In the genomic region with DNA sequence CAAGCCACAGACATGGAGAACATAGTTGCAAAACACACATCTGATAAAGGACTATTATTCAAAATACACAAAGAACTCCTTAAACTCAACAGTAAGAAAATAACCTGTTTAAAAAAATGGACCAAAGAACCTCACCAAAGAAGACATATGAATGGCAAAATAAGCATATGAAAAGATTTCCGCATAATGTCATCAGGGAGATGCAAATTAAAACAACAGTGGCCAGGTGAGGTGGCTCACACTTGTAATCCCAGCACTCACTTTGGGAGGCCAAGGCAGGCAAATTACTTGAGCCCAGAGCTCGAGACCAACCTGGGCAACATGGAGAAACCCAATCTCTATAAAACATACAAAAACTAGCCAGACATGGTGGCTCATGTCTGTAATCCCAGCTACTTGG, we compare ENCODE assay signal across 22 cellular contexts. TPM values are rescaled to one million over a fixed set of nuclear protein-coding genes. Genes with fewer than 3 reads are reported as not detected.
DNase-seq lines count a peak whose midpoint lies in the region; ATAC-seq, FAIRE-seq and TF ChIP-seq lines count a peak whose summit lies in the region.
"Had no signal": no experiment of that assay in that cellular context is flagged by ENCODE, and none has a peak within 500 bp of the region (broad histone marks: within the 10 kb centered on the region; RNA-seq: fewer than 3 reads in every experiment).

No MANE protein-coding gene starts in this region.

- no peaks in the 10 kb centered on the region for H4K20me1 ChIP-seq in H1 (replicated peaks in 1 of 2; ENCODE audit: control insufficient read depth in 1 of 2, insufficient read depth in 2 of 2, low read length in 2 of 2)

- no peaks in the 10 kb centered on the region; the same call in 1 of the 2 replicates for H3K23me2 ChIP-seq in H1 (ENCODE audit: low read depth, low read length)

- H3K4me3 ChIP-seq in HAP-1: no peak overlapping the region
- H3K4me3 ChIP-seq in NT2/D1 (ENCODE audit: insufficient read length, low read depth): no peak overlapping the region
- no peak overlapping the region for H3K4me3 ChIP-seq in H1 (ENCODE audit: extremely low read depth in 1 of 4, insufficient read depth in 2 of 4, low read depth in 3 of 4, low read length in 4 of 4)
- H3K4me3 ChIP-seq in neuronal stem cell (ENCODE audit: low read length in 2 of 2): no peak overlapping the region
- no peak overlapping the region for H3K4me3 ChIP-seq in adrenal gland
- H3K4me3 ChIP-seq: GM23248 had no signal

- H3K4ac ChIP-seq in H1 (replicated peaks; ENCODE audit: insufficient read length, low read depth, low read length) (no peak overlapping the region), neuronal stem cell (ENCODE audit: low read length) (no peak overlapping the region)

- H3K18ac ChIP-seq in H1 (ENCODE audit: extremely low read depth, low read length) (peak overlapping the region; percentile 71), neuronal stem cell (ENCODE audit: low read length) (no peak overlapping the region)

- TF ChIP-seq RAD21 in H1 (IDR thresholded peaks at IDR 0.05 in 1 of 2, conservative IDR thresholded peaks at IDR 0.05 in 1 of 2; ENCODE audit: low read depth in 2 of 2, low read length in 2 of 2): no peak

- peaks cover 9% of the 10 kb centered on the region for H3K4me1 ChIP-seq in HAP-1
- no peaks in the 10 kb centered on the region for H3K4me1 ChIP-seq in NT2/D1 (ENCODE audit: insufficient read depth, insufficient read length)
- peaks cover 0 to 3% (median 1%) of the 10 kb centered on the region in 4 experiments; a peak in 3 of 7 replicates for H3K4me1 ChIP-seq in H1 (replicated peaks in 1 of 4; ENCODE audit: control insufficient read depth in 3 of 4, insufficient read depth in 4 of 4, low read length in 3 of 4)
- no peaks in the 10 kb centered on the region for H3K4me1 ChIP-seq in neuronal stem cell (ENCODE audit: control insufficient read depth in 2 of 2, insufficient read depth in 1 of 2, low read depth in 1 of 2, low read length in 2 of 2)
- H3K4me1 ChIP-seq in adrenal gland (replicated peaks in 1 of 2): no peaks in the 10 kb centered on the region
- H3K4me1 ChIP-seq: Caco-2 had no signal

- H3K27me3 ChIP-seq in HAP-1 (ENCODE audit: low read depth): no peaks in the 10 kb centered on the region
- H3K27me3 ChIP-seq in NT2/D1 (ENCODE audit: insufficient read depth, insufficient read length): no peaks in the 10 kb centered on the region
- no peaks in the 10 kb centered on the region for H3K27me3 ChIP-seq in H1 (replicated peaks in 1 of 4; ENCODE audit: control insufficient read depth in 3 of 4, extremely low read depth in 1 of 4, insufficient read depth in 3 of 4, low read length in 3 of 4)
- H3K27me3 ChIP-seq in neuronal stem cell (ENCODE audit: control insufficient read depth in 3 of 3, insufficient read depth in 3 of 3, low read depth in 1 of 3, low read length in 3 of 3): no peaks in the 10 kb centered on the region
- H3K27me3 ChIP-seq in adrenal gland: no peaks in the 10 kb centered on the region

- DNase-seq in HAP-1 (ENCODE audit: low spot score in 2 of 2): peak; percentile 17 to 57
- DNase-seq in NT2/D1 (ENCODE audit: low read depth, low spot score): peak; percentile 25
- peak in 1 of 2 experiments; percentile 13 for DNase-seq in H1 (ENCODE audit: low read depth in 1 of 2, low spot score in 2 of 2)
- no peak for DNase-seq in neuronal stem cell (ENCODE audit: low spot score)
- no peak for DNase-seq in RKO (ENCODE audit: low spot score)
- DNase-seq in adrenal gland: no peak
- DNase-seq: ACHN; AML-193; Caco-2; CD4-positive, alpha-beta T cell; DMS79 treated with DMSO at 0.1 percent for 48 hours; GF-D8; GM23248; HCEC 1CT; Kasumi-1; KG1 had no signal

- H3K9me3 ChIP-seq in HAP-1: no peaks in the 10 kb centered on the region
- H3K9me3 ChIP-seq in NT2/D1 (ENCODE audit: insufficient read depth, low read length): no peaks in the 10 kb centered on the region
- H3K9me3 ChIP-seq in H1 (ENCODE audit: insufficient read depth in 2 of 2, low read depth in 1 of 2, low read length in 1 of 2): no peaks in the 10 kb centered on the region
- H3K9me3 ChIP-seq in neuronal stem cell (replicated peaks in 1 of 2; ENCODE audit: control insufficient read depth in 2 of 2, insufficient read depth in 1 of 2, low read depth in 1 of 2, low read length in 2 of 2): peaks cover 0 to 10% of the 10 kb centered on the region in 2 donors
- H3K9me3 ChIP-seq in adrenal gland (replicated peaks in 1 of 3): no peaks in the 10 kb centered on the region
- H3K9me3 ChIP-seq: Caco-2 had no signal

- intact Hi-C loops in adrenal gland (cut with DNase I): no loop called here

- H3K36me3 ChIP-seq in HAP-1 (replicated peaks) (no peaks in the 10 kb centered on the region), NT2/D1 (ENCODE audit: insufficient read depth, insufficient read length, low read length) (peaks cover 12% of the 10 kb centered on the region), H1 (ENCODE audit: control insufficient read depth in 2 of 4, insufficient read depth in 4 of 4, low read length in 3 of 4) (no peaks in the 10 kb centered on the region; a peak in 1 of 8 replicates), neuronal stem cell (replicated peaks in 1 of 2; ENCODE audit: control insufficient read depth in 2 of 2, insufficient read depth in 2 of 2, low read length in 2 of 2) (peaks cover 3 to 70% of the 10 kb centered on the region in 2 donors), adrenal gland (replicated peaks in 1 of 2) (peaks cover 0 to 6% of the 10 kb centered on the region in 2 donors)

- peak; percentile 50 for FAIRE-seq in H1 (lab: Jason Lieb, UNC)
- FAIRE-seq: A204.1, D721Med had no signal

- H4K8ac ChIP-seq in H1 (ENCODE audit: extremely low read depth, insufficient read depth, low read length): no peak overlapping the region
- H4K8ac ChIP-seq in neuronal stem cell (ENCODE audit: low read depth, low read length): no peak overlapping the region

- no peak overlapping the region for H2BK15ac ChIP-seq in H1 (ENCODE audit: low read length)
- H2BK15ac ChIP-seq in neuronal stem cell (ENCODE audit: low read length): no peak overlapping the region

- H4K91ac ChIP-seq in H1 (replicated peaks; ENCODE audit: insufficient read length, low read length) (no peak overlapping the region), neuronal stem cell (ENCODE audit: low read depth, low read length, poor library complexity) (no peak overlapping the region)

- H3K79me1 ChIP-seq in H1 (ENCODE audit: low read depth, low read length) (no peaks in the 10 kb centered on the region), neuronal stem cell (ENCODE audit: low read depth, low read length) (no peaks in the 10 kb centered on the region)

- H3K9ac ChIP-seq in NT2/D1 (ENCODE audit: insufficient read length, low read depth) (no peak overlapping the region), H1 (replicated peaks in 1 of 4; ENCODE audit: extremely low read depth in 1 of 4, low read depth in 3 of 4, low read length in 3 of 4) (no peak overlapping the region), neuronal stem cell (ENCODE audit: low read depth, low read length, poor library complexity) (no peak overlapping the region)
- H3K9ac ChIP-seq: GM23248 had no signal

- H3K14ac ChIP-seq in H1 (ENCODE audit: insufficient read length) (no peak overlapping the region), neuronal stem cell (ENCODE audit: low read length) (peak overlapping the region; percentile 8)

- no peak for TF ChIP-seq POLR2A in H1 (IDR thresholded peaks at IDR 0.05; ENCODE audit: control extremely low read depth in 1 of 2, low read depth in 2 of 2, low read length in 2 of 2)
- TF ChIP-seq POLR2A in adrenal gland (IDR thresholded peaks at IDR 0.05): no peak

- CTCF ChIA-PET in H1 (lab: Charles Lee; ENCODE audit: partially characterized antibody): interaction anchor here (0.6 to 1.0 kb wide), 2 partner anchors 230 to 231 kb away, joined by 3 to 5 read pairs; no protein-coding TSS in a partner anchor

- 0 out of 2 replicates have a peak overlapping the region, but pooled peaks have one; percentile 77 for H2BK20ac ChIP-seq in H1 (ENCODE audit: low read length)

- H3K23ac ChIP-seq in H1 (ENCODE audit: insufficient read length) (no peak overlapping the region), neuronal stem cell (ENCODE audit: low read depth, low read length, poor library complexity) (no peak overlapping the region)

- no peak overlapping the region for H2AK5ac ChIP-seq in H1 (ENCODE audit: low read depth, low read length)
- H2AK5ac ChIP-seq in neuronal stem cell (ENCODE audit: low read depth, low read length): no peak overlapping the region

- no peak for ATAC-seq in activated CD4-positive, CD25-positive, alpha-beta regulatory T cell treated with anti-CD3 and anti-CD28 coated beads, Interleukin-2, amount 50 U/mL, for 24 hours
- no peak for ATAC-seq in HG02884 (IDR thresholded peaks at IDR 0.05; ENCODE audit: unreplicated experiment)

- POLR2A ChIA-PET in H1 (lab: Charles Lee; ENCODE audit: partially characterized antibody): interaction anchor here (1.8 kb wide), 1 partner anchor 51 kb away, joined by 4 read pairs; the partner anchor contains the start of genes ORC1 and PRPF38A

- H2BK12ac ChIP-seq in H1 (ENCODE audit: low read depth, low read length) (no peak overlapping the region), neuronal stem cell (ENCODE audit: low read length) (no peak overlapping the region)

- peak overlapping the region; percentile 21 to 51; a peak in 3 of 4 replicates for H3K4me2 ChIP-seq in H1 (ENCODE audit: insufficient read depth in 1 of 2, low read depth in 2 of 2, low read length in 2 of 2)
- no peak overlapping the region for H3K4me2 ChIP-seq in neuronal stem cell (ENCODE audit: insufficient read depth, low read length, poor library complexity, severe bottlenecking)

- in situ Hi-C loops in HAP-1 (cut with MboI; ENCODE audit: low sequenced_read_pairs): no loop called here

- H2AFZ ChIP-seq in H1 (ENCODE audit: low read length): no peak overlapping the region
- no peak overlapping the region for H2AFZ ChIP-seq in neuronal stem cell (ENCODE audit: low read length)
- H2AFZ ChIP-seq: GM23248 had no signal

- H3K56ac ChIP-seq in H1 (replicated peaks; ENCODE audit: insufficient read length, low read depth, low read length): no peak overlapping the region

- H2BK120ac ChIP-seq in H1 (replicated peaks; ENCODE audit: low read depth, low read length) (no peak overlapping the region), neuronal stem cell (ENCODE audit: low read depth, low read length) (no peak overlapping the region)

- H2BK5ac ChIP-seq in H1 (ENCODE audit: low read depth, low read length): peak overlapping the region; percentile 83; the same call in 1 of the 2 replicates
- H2BK5ac ChIP-seq in neuronal stem cell (ENCODE audit: low read length): no peak overlapping the region

- no peak overlapping the region for H3K27ac ChIP-seq in H1 (ENCODE audit: low read depth, low read length)
- no peak overlapping the region for H3K27ac ChIP-seq in neuronal stem cell (replicated peaks; ENCODE audit: low read length)
- no peak overlapping the region for H3K27ac ChIP-seq in adrenal gland
- H3K27ac ChIP-seq: C4-2B, GM23248, HL-60 had no signal

- peak overlapping the region; percentile 88 for H4K5ac ChIP-seq in H1 (ENCODE audit: insufficient read length, low read depth, low read length)

- TF ChIP-seq CTCF in H1 (IDR thresholded peaks at IDR 0.05; ENCODE audit: control extremely low read depth in 1 of 3, insufficient read depth in 1 of 3, low read depth in 1 of 3, low read length in 3 of 3) (no peak), adrenal gland (IDR thresholded peaks at IDR 0.05) (no peak)

- TF ChIP-seq EP300 in H1 (IDR thresholded peaks at IDR 0.05; ENCODE audit: borderline replicate concordance in 1 of 2, low read depth in 2 of 2, low read length in 2 of 2): no peak

- no peaks in the 10 kb centered on the region; a peak in 1 of 4 replicates for H3K79me2 ChIP-seq in H1 (ENCODE audit: control insufficient read depth in 1 of 2, insufficient read depth in 2 of 2, low read length in 2 of 2)

- 40% methylated on average over 2 of the region's 2 CpGs; no CpG with 5 or more reads in 1 of the 2 experiments for WGBS in H1 (ENCODE audit: extremely low coverage in 1 of 2, insufficient coverage in 1 of 2, insufficient read length in 1 of 2, insufficient replicate concordance in 2 of 2, low coverage in 1 of 2, low lambda C conversion rate in 2 of 2, missing lambda C conversion rate in 1 of 2), 2 experiments
- no CpG with 5 or more reads among the region's 2 CpGs for WGBS in neuronal stem cell (ENCODE audit: extremely low coverage in 2 of 2, insufficient read length in 2 of 2, insufficient replicate concordance in 1 of 2), 2 donors
- 93 to 99% (median 98%) methylated on average over 2 of the region's 2 CpGs for WGBS in adrenal gland, 4 donors

RNA-seq across cellular contexts. Expression of gene PRPF38A, which starts 50.4 kb away (rescaled TPM):
- total RNA-seq in H1 (2021; fragmentation: NEBNext Ultra II Directional; extraction: Animal tissue kit (Norgen Biotek cat#: 25700)): 70.6 and 76.2 TPM in 2 replicates
- polyA plus RNA-seq in H1 (2011; rRNA removed) (25.6 and 25.7 TPM in 2 replicates), adrenal gland (10 to 100 TPM in 2 of 3 donors, 1 to 10 TPM in 1; 8.9 to 20.0 (median 10.2) TPM)
- 30.6 TPM for polyA plus RNA-seq in H1 (2011; cell fraction: cytosol; rRNA removed)
- polyA plus RNA-seq in H1 (2011; cell fraction: nucleus; rRNA removed): 39.2 TPM
- polyA plus RNA-seq in H1 (2012, experiment 1 of 2): 42.7 to 61.2 TPM (median 51.9 TPM) in 4 replicates
- 6.7 TPM for polyA plus RNA-seq in H1 (2012, experiment 2 of 2)
- polyA plus RNA-seq in H1 (2013, experiment 1 of 2): 48.1 TPM
- 44.3 TPM for polyA plus RNA-seq in H1 (2013, experiment 2 of 2)
- polyA minus RNA-seq in H1 (2011; rRNA and poly(A)+ RNA removed): 36.3 and 41.1 TPM in 2 replicates
- 19.3 TPM for polyA minus RNA-seq in H1 (2011; cell fraction: cytosol; rRNA and poly(A)+ RNA removed)
- polyA minus RNA-seq in H1 (2011; cell fraction: nucleus; rRNA and poly(A)+ RNA removed): 57.3 TPM
- 49.0 TPM for polyA plus RNA-seq in neuronal stem cell (2013, experiment 1 of 2)
- 48.1 TPM for polyA plus RNA-seq in neuronal stem cell (2013, experiment 2 of 2)
- 10 to 100 TPM in 6 of 8 donors, 1 to 10 TPM in 2; 5.1 to 33.7 (median 19.8) TPM for total RNA-seq in adrenal gland

RNA-seq across cellular contexts. Expression of gene ORC1, which starts 50.6 kb away (rescaled TPM):
- total RNA-seq in H1 (2021; fragmentation: NEBNext Ultra II Directional; extraction: Animal tissue kit (Norgen Biotek cat#: 25700)): 49.0 and 49.7 TPM in 2 replicates
- polyA plus RNA-seq in H1 (2011; rRNA removed) (32.4 and 36.9 TPM in 2 replicates), adrenal gland (1 to 10 TPM in 1 of 3 donors, under 1 TPM in 2; 0.56 to 1.4 (median 0.61) TPM)
- polyA plus RNA-seq in H1 (2011; cell fraction: cytosol; rRNA removed): 41.1 TPM
- polyA plus RNA-seq in H1 (2011; cell fraction: nucleus; rRNA removed): 42.9 TPM
- 39.1 to 50.4 TPM (median 42.9 TPM) in 4 replicates for polyA plus RNA-seq in H1 (2012, experiment 1 of 2)
- polyA plus RNA-seq in H1 (2012, experiment 2 of 2): 22.3 TPM
- polyA plus RNA-seq in H1 (2013, experiment 1 of 2): 28.4 TPM
- 25.2 TPM for polyA plus RNA-seq in H1 (2013, experiment 2 of 2)
- 67.7 and 79.8 TPM in 2 replicates for polyA minus RNA-seq in H1 (2011; rRNA and poly(A)+ RNA removed)
- 29.1 TPM for polyA minus RNA-seq in H1 (2011; cell fraction: cytosol; rRNA and poly(A)+ RNA removed)
- 41.8 TPM for polyA minus RNA-seq in H1 (2011; cell fraction: nucleus; rRNA and poly(A)+ RNA removed)
- 22.5 TPM for polyA plus RNA-seq in neuronal stem cell (2013, experiment 1 of 2)
- polyA plus RNA-seq in neuronal stem cell (2013, experiment 2 of 2): 22.8 TPM
- total RNA-seq in adrenal gland: 1 to 10 TPM in 1 of 8 donors, under 1 TPM in 5, not detected in 2; 0.68 to 1.8 (median 0.88) TPM

Comparison
In these comparisons a context has a peak if more than half of its experiments do, and no peak if none do; other contexts are left out.
1. DNase-seq: peak in HAP-1 (2 of 2) and NT2/D1 (single experiment); none in neuronal stem cell (single experiment), RKO (single experiment) and adrenal gland (0 of 7).
2. RNA of gene ORC1, which starts 50.6 kb away (total RNA-seq): 49.0 to 49.7 TPM in H1; 0.68 to 1.8 TPM in adrenal gland; every median in the first group is over 10 times any median in the second.